ENCODE assay signal across 1 cellular context in genomic region chr3:125139386-125139785, GRCh38.
TF ChIP-seq lines count a peak whose summit lies in the region.

No MANE protein-coding gene starts in this region.

TF ChIP-seq in GM23338, 12 proteins besides CTCF, POLR2A, EP300 and RAD21 (continued from another document):
- TF ChIP-seq REST (IDR thresholded peaks at IDR 0.05; ENCODE audit: unreplicated experiment) (no peak), EZH2 (IDR thresholded peaks at IDR 0.05; ENCODE audit: low read depth, unreplicated experiment) (no peak), STAT1 (IDR thresholded peaks at IDR 0.05; ENCODE audit: unreplicated experiment) (no peak), ETS1 (IDR thresholded peaks at IDR 0.05) (no peak), POLR2AphosphoS5 (IDR thresholded peaks at IDR 0.05; ENCODE audit: low read depth) (no peak), JUNB (IDR thresholded peaks at IDR 0.05; ENCODE audit: unreplicated experiment) (no peak), EZH2phosphoT487 (IDR thresholded peaks at IDR 0.05; ENCODE audit: unreplicated experiment) (no peak), ZNF462 (CRISPR knock-in tag; IDR thresholded peaks at IDR 0.05) (no peak), ZNF331 (CRISPR knock-in tag; IDR thresholded peaks at IDR 0.05; ENCODE audit: low read depth) (no peak)
TF ChIP-seq in GM23338: peak in this region for 0.
